Comparison of ENCODE assay signal across 15 cellular contexts in the genomic region with DNA sequence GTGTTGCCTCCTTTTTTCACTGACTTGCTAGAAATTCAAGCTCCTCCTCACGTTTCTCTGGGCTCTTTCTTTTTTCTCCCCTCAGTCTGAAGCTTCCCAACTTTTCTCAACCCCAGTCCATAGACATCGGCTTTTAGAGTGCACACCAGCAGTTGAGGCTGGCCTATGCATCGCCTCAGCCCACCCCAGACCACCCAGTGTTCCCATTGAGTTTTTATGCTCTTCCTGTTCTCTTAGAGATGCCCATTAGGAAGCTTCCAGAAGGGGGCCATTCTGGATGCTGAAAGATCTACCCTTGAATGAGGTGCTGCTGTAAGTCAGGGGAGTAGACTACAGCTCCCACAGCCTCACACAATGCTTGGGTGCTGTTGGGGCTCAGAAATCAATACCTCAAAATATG. TPM values are rescaled to one million over a fixed set of nuclear protein-coding genes. Genes with fewer than 3 reads are reported as not detected.
DNase-seq lines count a peak whose midpoint lies in the region; ATAC-seq, FAIRE-seq and TF ChIP-seq lines count a peak whose summit lies in the region.
"Had no signal": no experiment of that assay in that cellular context is flagged by ENCODE, and none has a peak within 500 bp of the region (broad histone marks: within the 10 kb centered on the region; RNA-seq: fewer than 3 reads in every experiment).

No MANE protein-coding gene starts in this region.

- TF ChIP-seq POLR2A in H1 (IDR thresholded peaks at IDR 0.05; ENCODE audit: control extremely low read depth in 1 of 2, low read depth in 2 of 2, low read length in 2 of 2) = no peak

- H2AK5ac ChIP-seq in H1 (ENCODE audit: low read depth, low read length) = no peak overlapping the region

- 0 out of 2 replicates have a peak overlapping the region, but pooled peaks have one; percentile 12 for H4K8ac ChIP-seq in H1 (ENCODE audit: extremely low read depth, insufficient read depth, low read length)

- no peak overlapping the region for H4K5ac ChIP-seq in H1 (ENCODE audit: insufficient read length, low read depth, low read length)

- no peak overlapping the region for H3K18ac ChIP-seq in H1 (ENCODE audit: extremely low read depth, low read length)

- H4K20me1 ChIP-seq in BLaER1 (no peaks in the 10 kb centered on the region), H1 (replicated peaks in 1 of 2; ENCODE audit: control insufficient read depth in 1 of 2, insufficient read depth in 2 of 2, low read length in 2 of 2) (no peaks in the 10 kb centered on the region)

- H2BK12ac ChIP-seq in H1 (ENCODE audit: low read depth, low read length) = no peak overlapping the region

- H3K27ac ChIP-seq in BLaER1 (no peak overlapping the region), HL-60 (replicated peaks) (peak overlapping the region; percentile 41), H1 (ENCODE audit: low read depth, low read length) (no peak overlapping the region), neutrophil (peak overlapping the region; percentile 69)

- no peak overlapping the region for H3K23ac ChIP-seq in H1 (ENCODE audit: insufficient read length)

- no peak overlapping the region for H2BK20ac ChIP-seq in H1 (ENCODE audit: low read length)

- H3K4me3 ChIP-seq in BLaER1 = no peak overlapping the region
- no peak overlapping the region for H3K4me3 ChIP-seq in HL-60 (replicated peaks; ENCODE audit: insufficient read depth, low read length)
- H3K4me3 ChIP-seq in H1 (ENCODE audit: extremely low read depth in 1 of 4, insufficient read depth in 2 of 4, low read depth in 3 of 4, low read length in 4 of 4) = no peak overlapping the region
- no peak overlapping the region for H3K4me3 ChIP-seq in neutrophil (ENCODE audit: low read depth in 1 of 2, low read length in 1 of 2)

- TF ChIP-seq CTCF in HL-60 (IDR thresholded peaks at IDR 0.05; ENCODE audit: insufficient read depth, low read length) (no peak), H1 (IDR thresholded peaks at IDR 0.05; ENCODE audit: control extremely low read depth in 1 of 3, insufficient read depth in 1 of 3, low read depth in 1 of 3, low read length in 3 of 3) (no peak), neutrophil (IDR thresholded peaks at IDR 0.05) (no peak)

- no peak for TF ChIP-seq EP300 in H1 (IDR thresholded peaks at IDR 0.05; ENCODE audit: borderline replicate concordance in 1 of 2, low read depth in 2 of 2, low read length in 2 of 2)

- intact Hi-C loops in cardiac septum (cut with DNase I) (no loop called here), sciatic nerve (cut with DNase I) (no loop called here)

- H3K14ac ChIP-seq in H1 (ENCODE audit: insufficient read length) = no peak overlapping the region

- in situ Hi-C loops in ACHN (cut with HindIII; ENCODE audit: low pct_ligation_motif_present, low pct_unique_long_range_greater_than_20kb, low sequenced_read_pairs) = no loop called here

- POLR2A ChIA-PET in H1 (lab: Charles Lee; ENCODE audit: partially characterized antibody) = interaction anchor here (0.7 to 1.1 kb wide), 2 partner anchors 13 to 75 kb away, joined by 3 to 6 read pairs; no protein-coding TSS in a partner anchor

- H2BK15ac ChIP-seq in H1 (ENCODE audit: low read length) = no peak overlapping the region

- no peak overlapping the region for H3K4ac ChIP-seq in H1 (replicated peaks; ENCODE audit: insufficient read length, low read depth, low read length)

- TF ChIP-seq RAD21 in H1 (IDR thresholded peaks at IDR 0.05 in 1 of 2, conservative IDR thresholded peaks at IDR 0.05 in 1 of 2; ENCODE audit: low read depth in 2 of 2, low read length in 2 of 2) = no peak

- no peaks in the 10 kb centered on the region for H3K23me2 ChIP-seq in H1 (ENCODE audit: low read depth, low read length)

- DNase-seq in HL-60 (ENCODE audit: low read depth in 1 of 2, low spot score in 1 of 2) (no peak), H1 (ENCODE audit: low read depth in 1 of 2, low spot score in 2 of 2) (no peak), cardiac septum (ENCODE audit: low spot score) (no peak), ACHN (no peak), cerebellar cortex (ENCODE audit: low spot score) (no peak), sciatic nerve (ENCODE audit: low spot score) (no peak)
- DNase-seq: Calu3, NCI-H1417 treated with DMSO at 0.1 percent for 48 hours, NCI-H2081, NCI-H510A, NCI-H774 had no signal

- H3K79me2 ChIP-seq in H1 (ENCODE audit: control insufficient read depth in 1 of 2, insufficient read depth in 2 of 2, low read length in 2 of 2) = no peaks in the 10 kb centered on the region; a peak in 1 of 4 replicates

- H3K9me3 ChIP-seq in BLaER1 (no peaks in the 10 kb centered on the region), H1 (ENCODE audit: insufficient read depth in 2 of 2, low read depth in 1 of 2, low read length in 1 of 2) (no peaks in the 10 kb centered on the region), neutrophil (no peaks in the 10 kb centered on the region)

- CTCF ChIA-PET in H1 (lab: Charles Lee; ENCODE audit: partially characterized antibody) = interaction anchor here (0.7 to 2.4 kb wide), 12 partner anchors 9 to 827 kb away, joined by 3 to 16 read pairs (median 4); no protein-coding TSS in a partner anchor

- no peak overlapping the region for H2BK120ac ChIP-seq in H1 (replicated peaks; ENCODE audit: low read depth, low read length)

- no peak overlapping the region for H2AFZ ChIP-seq in H1 (ENCODE audit: low read length)

- H3K27me3 ChIP-seq in BLaER1 (no peaks in the 10 kb centered on the region), HL-60 (ENCODE audit: insufficient read depth, poor library complexity, severe bottlenecking) (no peaks in the 10 kb centered on the region), H1 (replicated peaks in 1 of 4; ENCODE audit: control insufficient read depth in 3 of 4, extremely low read depth in 1 of 4, insufficient read depth in 3 of 4, low read length in 3 of 4) (no peaks in the 10 kb centered on the region), neutrophil (no peaks in the 10 kb centered on the region)

- peaks cover 16% of the 10 kb centered on the region for H3K4me1 ChIP-seq in BLaER1
- H3K4me1 ChIP-seq in H1 (replicated peaks in 1 of 4; ENCODE audit: control insufficient read depth in 3 of 4, insufficient read depth in 4 of 4, low read length in 3 of 4) = peaks cover 0 to 5% (median 4%) of the 10 kb centered on the region in 4 experiments; a peak in 2 of 7 replicates
- H3K4me1 ChIP-seq in neutrophil (ENCODE audit: control insufficient read depth in 1 of 2, insufficient read depth in 1 of 2, low read depth in 1 of 2, low read length in 1 of 2) = peaks cover 11 to 13% of the 10 kb centered on the region in 2 experiments

- ATAC-seq in sciatic nerve = no peak
- ATAC-seq: Panc1 had no signal

- H3K4me2 ChIP-seq in BLaER1 (peak overlapping the region; percentile 46; the same call in 1 of the 2 replicates), H1 (ENCODE audit: insufficient read depth in 1 of 2, low read depth in 2 of 2, low read length in 2 of 2) (no peak overlapping the region)

- no peak for FAIRE-seq in H1 (lab: Jason Lieb, UNC)
- FAIRE-seq: A204.1 had no signal

- WGBS in H1 (ENCODE audit: extremely low coverage in 1 of 2, insufficient coverage in 1 of 2, insufficient read length in 1 of 2, insufficient replicate concordance in 2 of 2, low coverage in 1 of 2, low lambda C conversion rate in 2 of 2, missing lambda C conversion rate in 1 of 2), 2 experiments = 77% methylated on average over 3 of the region's 3 CpGs; no CpG with 5 or more reads in 1 of the 2 experiments

- H3K36me3 ChIP-seq in BLaER1 (no peaks in the 10 kb centered on the region), H1 (ENCODE audit: control insufficient read depth in 2 of 4, insufficient read depth in 4 of 4, low read length in 3 of 4) (no peaks in the 10 kb centered on the region), neutrophil (no peaks in the 10 kb centered on the region)

- H4K91ac ChIP-seq in H1 (replicated peaks; ENCODE audit: insufficient read length, low read length) = no peak overlapping the region

- no peak overlapping the region for H3K56ac ChIP-seq in H1 (replicated peaks; ENCODE audit: insufficient read length, low read depth, low read length)

- no peaks in the 10 kb centered on the region for H3K79me1 ChIP-seq in H1 (ENCODE audit: low read depth, low read length)

- H3K9ac ChIP-seq in BLaER1 (no peak overlapping the region), H1 (replicated peaks in 1 of 4; ENCODE audit: extremely low read depth in 1 of 4, low read depth in 3 of 4, low read length in 3 of 4) (no peak overlapping the region)

- no peak overlapping the region for H2BK5ac ChIP-seq in H1 (ENCODE audit: low read depth, low read length)

TF ChIP-seq in H1, 55 proteins besides CTCF, POLR2A, EP300 and RAD21 (continues in another document):
- TF ChIP-seq KDM4A (IDR thresholded peaks at IDR 0.05; ENCODE audit: low read depth, low read length, severe bottlenecking) (no peak), TAF7 (optimal IDR thresholded peaks at IDR 0.05; ENCODE audit: borderline replicate concordance, low read depth, low read length) (no peak), SP4 (IDR thresholded peaks at IDR 0.05; ENCODE audit: low read length) (no peak), CHD1 (IDR thresholded peaks at IDR 0.05; ENCODE audit: low read depth, low read length) (no peak), POLR2AphosphoS5 (IDR thresholded peaks at IDR 0.05; ENCODE audit: low read depth, low read length) (no peak), EGR1 (IDR thresholded peaks at IDR 0.05; ENCODE audit: borderline replicate concordance, low read depth, low read length) (no peak), TEAD4 (IDR thresholded peaks at IDR 0.05; ENCODE audit: low read depth, low read length) (no peak), SUZ12 (IDR thresholded peaks at IDR 0.05; ENCODE audit: low read length) (no peak), CHD2 (IDR thresholded peaks at IDR 0.05; ENCODE audit: low read length) (no peak), ZNF274 (IDR thresholded peaks at IDR 0.05; ENCODE audit: borderline replicate concordance, extremely low read depth, low read length) (no peak)
- TF ChIP-seq, protein P1, sequence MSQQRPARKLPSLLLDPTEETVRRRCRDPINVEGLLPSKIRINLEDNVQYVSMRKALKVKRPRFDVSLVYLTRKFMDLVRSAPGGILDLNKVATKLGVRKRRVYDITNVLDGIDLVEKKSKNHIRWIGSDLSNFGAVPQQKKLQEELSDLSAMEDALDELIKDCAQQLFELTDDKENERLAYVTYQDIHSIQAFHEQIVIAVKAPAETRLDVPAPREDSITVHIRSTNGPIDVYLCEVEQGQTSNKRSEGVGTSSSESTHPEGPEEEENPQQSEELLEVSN (IDR thresholded peaks at IDR 0.05) = no peak

RNA-seq across cellular contexts. Expression of a gene that starts 12.0 kb away (rescaled TPM):
- total RNA-seq in H1 (2021; fragmentation: NEBNext Ultra II Directional; extraction: Animal tissue kit (Norgen Biotek cat#: 25700)) = 26.7 and 26.8 TPM in 2 replicates
- polyA plus RNA-seq in H1 (2011; rRNA removed) = 53.6 and 55.1 TPM in 2 replicates
- polyA plus RNA-seq in H1 (2011; cell fraction: cytosol; rRNA removed) = 48.8 TPM
- 43.8 TPM for polyA plus RNA-seq in H1 (2011; cell fraction: nucleus; rRNA removed)
- polyA plus RNA-seq in H1 (2012, experiment 1 of 2) = 35.4 to 41.6 TPM (median 39.4 TPM) in 4 replicates
- 37.6 TPM for polyA plus RNA-seq in H1 (2012, experiment 2 of 2)
- polyA plus RNA-seq in H1 (2013, experiment 1 of 2) = 19.9 TPM
- polyA plus RNA-seq in H1 (2013, experiment 2 of 2) = 21.6 TPM
- 30.0 and 32.2 TPM in 2 replicates for polyA minus RNA-seq in H1 (2011; rRNA and poly(A)+ RNA removed)
- polyA minus RNA-seq in H1 (2011; cell fraction: cytosol; rRNA and poly(A)+ RNA removed) = 10.3 TPM
- 11.7 TPM for polyA minus RNA-seq in H1 (2011; cell fraction: nucleus; rRNA and poly(A)+ RNA removed)
- total RNA-seq in cardiac septum = 113 TPM
- total RNA-seq in sciatic nerve = 89.2 TPM
- total RNA-seq: Calu3 had no signal

Comparison
In these comparisons a context has a peak if more than half of its experiments do, and no peak if none do; other contexts are left out.
1. H3K27ac ChIP-seq: peak in HL-60 (single experiment) and neutrophil (single experiment); none in BLaER1 (single experiment) and H1 (single experiment).